21 cellular contexts compared by ENCODE assay signal in genomic region chr14:97414718-97415098, GRCh38.
DNase-seq lines count a peak whose midpoint lies in the region; TF ChIP-seq lines count a peak whose summit lies in the region.
"Had no signal": no experiment of that assay in that cellular context is flagged by ENCODE, and none has a peak within 500 bp of the region (broad histone marks: within the 10 kb centered on the region; RNA-seq: fewer than 3 reads in every experiment).

No MANE protein-coding gene starts in this region.

- intact Hi-C loops in activated T-helper 2 cell treated with anti-CD3 and anti-CD28 coated beads, Interferon-gamma antibody, Interleukin-2, Interleukin-4, amounts not matched to agents 10 μg/mL and 5 μg/mL and 100 μg/mL, durations not matched to agents 14 hours and 24 hours and 36 hours (cut with micrococcal nuclease), result no loop called here

- H4K20me1 ChIP-seq in smooth muscle cell (ENCODE audit: low read depth), result no peaks in the 10 kb centered on the region

- WGBS in HUES64, result 65% methylated on average over 11 of the region's 11 CpGs
- no CpG with 5 or more reads among the region's 11 CpGs for WGBS in mesendoderm (ENCODE audit: extremely low coverage, insufficient coverage, low lambda C conversion rate)
- WGBS in smooth muscle cell (ENCODE audit: low lambda C conversion rate), result 68% methylated on average over 11 of the region's 11 CpGs

- no peaks in the 10 kb centered on the region for H3K36me3 ChIP-seq in HUES64 (ENCODE audit: insufficient read depth, low read length)
- H3K36me3 ChIP-seq in mesendoderm (ENCODE audit: control insufficient read depth, insufficient read depth, low read length), result no peaks in the 10 kb centered on the region
- H3K36me3 ChIP-seq in smooth muscle cell (ENCODE audit: low read depth), result no peaks in the 10 kb centered on the region
- H3K36me3 ChIP-seq: BE2C, SJSA1 had no signal

- H2BK15ac ChIP-seq in mesendoderm (replicated peaks; ENCODE audit: low read depth), result no peak overlapping the region

- no peak overlapping the region for H3K4ac ChIP-seq in mesendoderm (ENCODE audit: low read depth, low read length)

- H2AK5ac ChIP-seq in mesendoderm (ENCODE audit: low read length), result no peak overlapping the region

- no peak overlapping the region for H2BK120ac ChIP-seq in mesendoderm (ENCODE audit: low read depth, low read length)

- no peak overlapping the region for H4K8ac ChIP-seq in mesendoderm (ENCODE audit: low read depth, low read length)

- H3K4me3 ChIP-seq in GM12865 (ENCODE audit: low read depth, low read length) (peak overlapping the region; percentile 60), HUES64 (ENCODE audit: low read length) (no peak overlapping the region), mesendoderm (ENCODE audit: low read length) (no peak overlapping the region), smooth muscle cell (no peak overlapping the region)
- H3K4me3 ChIP-seq: SJSA1 had no signal

- H3K18ac ChIP-seq in mesendoderm (ENCODE audit: low read length), result peak overlapping the region; percentile 32

- no peak overlapping the region for H3K4me2 ChIP-seq in mesendoderm (ENCODE audit: low read length)
- no peak overlapping the region for H3K4me2 ChIP-seq in smooth muscle cell

- no peaks in the 10 kb centered on the region for H3K79me2 ChIP-seq in mesendoderm (ENCODE audit: control insufficient read depth, insufficient read depth, low read length)
- H3K79me2 ChIP-seq in smooth muscle cell (ENCODE audit: low read depth), result no peaks in the 10 kb centered on the region

- H3K4me3 Mint-ChIP-seq in activated T-helper 2 cell treated with anti-CD3 and anti-CD28 coated beads, Interferon-gamma antibody, Interleukin-2, Interleukin-4, amounts not matched to agents 10 μg/mL and 5 μg/mL and 100 μg/mL, durations not matched to agents 14 hours and 24 hours and 36 hours (ENCODE audit: low read depth), result peak overlapping the region; percentile 7
- H3K4me3 Mint-ChIP-seq: CD4-positive, CD25-positive, alpha-beta regulatory T cell; IgD-negative memory B cell had no signal

- peaks cover 41% of the 10 kb centered on the region for H3K4me1 Mint-ChIP-seq in activated T-helper 2 cell treated with anti-CD3 and anti-CD28 coated beads, Interferon-gamma antibody, Interleukin-2, Interleukin-4, amounts not matched to agents 10 μg/mL and 5 μg/mL and 100 μg/mL, durations not matched to agents 14 hours and 24 hours and 36 hours (ENCODE audit: low read depth)
- H3K4me1 Mint-ChIP-seq: IgD-negative memory B cell had no signal

- peaks cover 54% of the 10 kb centered on the region for H3K27me3 ChIP-seq in HUES64 (ENCODE audit: insufficient read depth, low read length)
- H3K27me3 ChIP-seq in mesendoderm (ENCODE audit: insufficient read depth, low read length, poor library complexity), result peaks cover 3% of the 10 kb centered on the region
- H3K27me3 ChIP-seq in smooth muscle cell (ENCODE audit: low read depth), result peaks cover 70% of the 10 kb centered on the region
- H3K27me3 ChIP-seq: SJSA1 had no signal

- H4K5ac ChIP-seq in mesendoderm (ENCODE audit: low read length), result no peak overlapping the region

- DNase-seq in GM12865 (ENCODE audit: low read depth) (peak; percentile 38), mesendoderm (no peak), inferior parietal cortex (ENCODE audit: extremely low spot score) (no peak), smooth muscle cell (lab: John Stamatoyannopoulos, UW; ENCODE audit: unreplicated experiment) (no peak), NCI-H2171 (lab: John Stamatoyannopoulos, UW) (no peak)
- no peak for DNase-seq in activated T-helper 2 cell treated with anti-CD3 and anti-CD28 coated beads, Interferon-gamma antibody, Interleukin-2, Interleukin-4, amounts not matched to agents 10 μg/mL and 5 μg/mL and 100 μg/mL, durations not matched to agents 14 hours and 24 hours and 36 hours (ENCODE audit: low spot score)
- DNase-seq: BE2C; CD4-positive, CD25-positive, alpha-beta regulatory T cell; COR-L47; DMS79; HCEC 1CT; Karpas-422; MV-4-11; NCI-H1694; NCI-H2081 treated with DMSO at 0.1 percent for 48 hours; NCI-H82; OCI-M1; T-helper 1 cell had no signal

- H3K23ac ChIP-seq in mesendoderm (ENCODE audit: low read length), result no peak overlapping the region

- H2BK5ac ChIP-seq in mesendoderm (ENCODE audit: low read length), result no peak overlapping the region

- no peaks in the 10 kb centered on the region for H3K9me3 Mint-ChIP-seq in activated T-helper 2 cell treated with anti-CD3 and anti-CD28 coated beads, Interferon-gamma antibody, Interleukin-2, Interleukin-4, amounts not matched to agents 10 μg/mL and 5 μg/mL and 100 μg/mL, durations not matched to agents 14 hours and 24 hours and 36 hours
- H3K9me3 Mint-ChIP-seq: CD4-positive, CD25-positive, alpha-beta regulatory T cell had no signal

- H3F3A ChIP-seq in smooth muscle cell (ENCODE audit: low read depth), result no peaks in the 10 kb centered on the region

- H3K27ac ChIP-seq in HUES64 (ENCODE audit: low read depth, low read length) (peak overlapping the region; percentile 63; the same call in 1 of the 2 replicates), mesendoderm (ENCODE audit: low read depth, low read length) (no peak overlapping the region), smooth muscle cell (ENCODE audit: low read depth) (no peak overlapping the region)
- H3K27ac ChIP-seq: SJSA1 had no signal

- no peak overlapping the region for H3K9ac ChIP-seq in HUES64 (ENCODE audit: low read depth, low read length)
- no peak overlapping the region for H3K9ac ChIP-seq in mesendoderm (ENCODE audit: low read length)
- no peak overlapping the region for H3K9ac ChIP-seq in smooth muscle cell (ENCODE audit: low read depth)

- no peaks in the 10 kb centered on the region for H3K79me1 ChIP-seq in mesendoderm (ENCODE audit: low read length)

- H3K56ac ChIP-seq in mesendoderm (ENCODE audit: low read length), result no peak overlapping the region

- H3K9me3 ChIP-seq in HUES64 (ENCODE audit: insufficient read depth, low read depth, low read length) (no peaks in the 10 kb centered on the region), smooth muscle cell (replicated peaks; ENCODE audit: low read depth) (no peaks in the 10 kb centered on the region)
- H3K9me3 ChIP-seq: BE2C, SJSA1 had no signal

- H2AFZ ChIP-seq in smooth muscle cell (ENCODE audit: low read depth), result no peak overlapping the region

- no peaks in the 10 kb centered on the region for H3K36me3 Mint-ChIP-seq in activated T-helper 2 cell treated with anti-CD3 and anti-CD28 coated beads, Interferon-gamma antibody, Interleukin-2, Interleukin-4, amounts not matched to agents 10 μg/mL and 5 μg/mL and 100 μg/mL, durations not matched to agents 14 hours and 24 hours and 36 hours (ENCODE audit: low read depth)
- H3K36me3 Mint-ChIP-seq: CD4-positive, CD25-positive, alpha-beta regulatory T cell; IgD-negative memory B cell had no signal

- H3K27me3 Mint-ChIP-seq in activated T-helper 2 cell treated with anti-CD3 and anti-CD28 coated beads, Interferon-gamma antibody, Interleukin-2, Interleukin-4, amounts not matched to agents 10 μg/mL and 5 μg/mL and 100 μg/mL, durations not matched to agents 14 hours and 24 hours and 36 hours (ENCODE audit: low read depth), result no peaks in the 10 kb centered on the region

- TF ChIP-seq CTCF in GM12865 (IDR thresholded peaks at IDR 0.05; ENCODE audit: insufficient read depth, low read depth, low read length, missing control alignments) (no peak), smooth muscle cell (IDR thresholded peaks at IDR 0.05; ENCODE audit: borderline replicate concordance, insufficient read depth, poor library complexity, severe bottlenecking) (no peak)

- H3K4me1 ChIP-seq in HUES64 (ENCODE audit: insufficient read depth, low read length) (peaks cover 67% of the 10 kb centered on the region), mesendoderm (ENCODE audit: control insufficient read depth, low read depth, low read length) (peaks cover 4% of the 10 kb centered on the region), smooth muscle cell (ENCODE audit: low read depth) (peaks cover 34% of the 10 kb centered on the region)
- H3K4me1 ChIP-seq: BE2C, SJSA1 had no signal

- H3K27ac Mint-ChIP-seq in activated T-helper 2 cell treated with anti-CD3 and anti-CD28 coated beads, Interferon-gamma antibody, Interleukin-2, Interleukin-4, amounts not matched to agents 10 μg/mL and 5 μg/mL and 100 μg/mL, durations not matched to agents 14 hours and 24 hours and 36 hours, result no peak overlapping the region
- H3K27ac Mint-ChIP-seq: CD4-positive, CD25-positive, alpha-beta regulatory T cell; IgD-negative memory B cell had no signal
